Comparison of ENCODE assay signal across 8 cellular contexts in the genomic region with DNA sequence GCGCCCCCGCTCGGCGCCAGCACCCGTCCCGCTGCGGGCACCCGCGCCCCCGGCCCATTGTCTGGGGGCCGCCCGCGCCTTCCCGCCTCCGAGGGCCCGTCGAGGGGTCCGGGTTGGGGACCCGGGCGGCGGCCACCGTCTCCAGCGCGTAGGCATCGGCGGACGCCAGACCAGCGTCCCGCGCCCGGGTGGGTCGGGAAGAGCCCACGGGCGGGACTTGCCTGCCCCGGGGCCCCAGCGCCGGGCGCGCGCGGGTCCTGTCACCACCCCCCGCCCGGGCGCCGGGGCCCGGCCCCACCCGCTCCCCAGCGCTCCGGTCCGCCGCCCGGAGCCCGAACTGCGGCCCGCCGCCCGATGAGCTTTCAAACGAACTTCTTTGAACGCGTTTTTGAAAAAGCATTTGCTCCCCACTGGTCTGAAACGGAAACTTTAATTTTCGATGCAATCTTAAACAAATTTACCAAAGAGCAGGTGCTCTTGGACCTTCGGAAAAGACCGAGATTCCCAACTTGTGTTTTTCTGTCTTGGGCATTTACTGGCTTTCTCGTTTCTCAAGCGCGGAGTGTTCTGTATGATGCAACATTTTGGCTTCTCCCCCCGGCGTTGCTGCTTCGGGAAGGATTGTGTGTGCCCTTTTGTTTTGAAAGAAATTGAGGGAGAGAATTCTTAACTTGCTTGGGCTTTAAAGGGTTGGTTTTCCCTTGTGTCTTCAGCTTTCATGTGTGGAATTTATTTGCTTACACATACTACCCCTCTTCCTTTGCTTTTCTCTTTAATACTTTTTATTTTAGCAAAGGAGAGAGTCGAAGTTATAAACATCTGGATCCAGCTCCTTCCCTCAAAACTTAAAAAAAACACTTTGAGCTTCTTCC. TPM values are rescaled to one million over a fixed set of nuclear protein-coding genes. Genes with fewer than 3 reads are reported as not detected.
DNase-seq lines count a peak whose midpoint lies in the region; ATAC-seq and TF ChIP-seq lines count a peak whose summit lies in the region.

No MANE protein-coding gene starts in this region.

- H3K27ac Mint-ChIP-seq in CD4-positive, alpha-beta T cell = peak overlapping the region; percentile 63

- peak overlapping the region; percentile 92 for H3K4me3 ChIP-seq in ectodermal cell (ENCODE audit: insufficient read depth, low read depth, low read length)
- H3K4me3 ChIP-seq in mesodermal cell (ENCODE audit: extremely low read depth, insufficient read depth, low read length, poor library complexity, severe bottlenecking) = peak overlapping the region; percentile 90
- H3K4me3 ChIP-seq in tibial nerve = peak overlapping the region; percentile 68 to 89 (median 85)

- H3K9me3 Mint-ChIP-seq in CD4-positive, alpha-beta T cell = no peaks in the 10 kb centered on the region

- peak overlapping the region; percentile 89 for H3K4me3 Mint-ChIP-seq in CD4-positive, alpha-beta T cell

- no peak overlapping the region for H3K27ac ChIP-seq in CD4-positive, alpha-beta T cell (ENCODE audit: low read depth, low read length)
- H3K27ac ChIP-seq in KOPT-K1 (ENCODE audit: low read depth, low read length, poor library complexity, severe bottlenecking) = peak overlapping the region; percentile 67
- H3K27ac ChIP-seq in ectodermal cell (ENCODE audit: insufficient read depth, low read depth, low read length, poor library complexity, severe bottlenecking) = peak overlapping the region; percentile 86
- H3K27ac ChIP-seq in mesodermal cell (ENCODE audit: low read depth, low read length, severe bottlenecking) = peak overlapping the region; percentile 86
- peak overlapping the region; percentile 94 to 99 (median 96) for H3K27ac ChIP-seq in tibial nerve

- DNase-seq in CD4-positive, alpha-beta T cell = peak in 1 of 10 experiments; percentile 33
- DNase-seq in T-helper 22 cell (ENCODE audit: low read depth) (peak; percentile 5), tibial nerve (ENCODE audit: low spot score in 2 of 2) (peak; percentile 67 to 84)

- ATAC-seq in CD4-positive, alpha-beta T cell (ENCODE audit: poor library complexity) = no peak
- peak; percentile 4 for ATAC-seq in GM19452 (IDR thresholded peaks at IDR 0.05; ENCODE audit: unreplicated experiment)
- no peak for ATAC-seq in GM21526 (IDR thresholded peaks at IDR 0.05; ENCODE audit: low FRiP score, unreplicated experiment)

- H3K36me3 Mint-ChIP-seq in CD4-positive, alpha-beta T cell (ENCODE audit: low read depth) = no peaks in the 10 kb centered on the region

- 0% methylated on average over 71 of the region's 71 CpGs for WGBS in ectodermal cell, 2 experiments
- WGBS in mesodermal cell (ENCODE audit: insufficient coverage in 2 of 2), 2 experiments = 0% methylated on average over 52 to 57 of the region's 71 CpGs
- 0 to 1% methylated on average over 30 to 40 of the region's 71 CpGs for WGBS in tibial nerve, 2 donors

- H3K4me1 ChIP-seq in ectodermal cell (ENCODE audit: control insufficient read depth, insufficient read depth, low read length) = peaks cover 13% of the 10 kb centered on the region
- H3K4me1 ChIP-seq in mesodermal cell (ENCODE audit: control insufficient read depth, insufficient read depth, low read length, poor library complexity, severe bottlenecking) = peaks cover 33% of the 10 kb centered on the region
- peaks cover 0 to 57% (median 31%) of the 10 kb centered on the region in 4 donors for H3K4me1 ChIP-seq in tibial nerve

- H3K36me3 ChIP-seq in KOPT-K1 (ENCODE audit: insufficient read depth, low read length) (no peaks in the 10 kb centered on the region), ectodermal cell (ENCODE audit: control insufficient read depth, insufficient read depth, low read length) (peaks cover 3% of the 10 kb centered on the region), mesodermal cell (ENCODE audit: control insufficient read depth, insufficient read depth, low read length) (peaks cover 36% of the 10 kb centered on the region), tibial nerve (no peaks in the 10 kb centered on the region)

- CTCF ChIA-PET in CD4-positive, alpha-beta T cell (lab: Charles Lee) = interaction anchor here (0.6 to 1.0 kb wide), 3 partner anchors 8 to 80 kb away, joined by 3 to 5 read pairs (median 3); no protein-coding TSS in a partner anchor

- peak in 1 of 2 donors; percentile 81 for TF ChIP-seq EP300 in tibial nerve (IDR thresholded peaks at IDR 0.05)

- intact Hi-C loops in CD4-positive, alpha-beta T cell (cut with DNase I, micrococcal nuclease) = loop anchor here in 1 of 2 experiments (2.0 to 10.0 kb wide), 5 partner anchors 57 to 791 kb away; a partner anchor contains a TSS

- TF ChIP-seq POLR2A in tibial nerve (IDR thresholded peaks at IDR 0.05) = peak in 1 of 2 donors; percentile 19

- H3K4me1 Mint-ChIP-seq in CD4-positive, alpha-beta T cell (ENCODE audit: low read depth) = peaks cover 18% of the 10 kb centered on the region

- no peak for TF ChIP-seq CTCF in CD4-positive, alpha-beta T cell (IDR thresholded peaks at IDR 0.05)
- TF ChIP-seq CTCF in tibial nerve (IDR thresholded peaks at IDR 0.05) = no peak

- POLR2A ChIA-PET in CD4-positive, alpha-beta T cell (lab: Charles Lee) = interaction anchor here (1.0 to 1.9 kb wide), 9 partner anchors 9 to 277 kb away, joined by 3 to 8 read pairs (median 4); no protein-coding TSS in a partner anchor

- no peaks in the 10 kb centered on the region for H3K27me3 ChIP-seq in CD4-positive, alpha-beta T cell (ENCODE audit: control insufficient read depth, insufficient read depth, low read length)
- H3K27me3 ChIP-seq in ectodermal cell (ENCODE audit: control insufficient read depth, insufficient read depth, low read length, poor library complexity, severe bottlenecking) (no peaks in the 10 kb centered on the region), tibial nerve (no peaks in the 10 kb centered on the region)

- H3K9me3 ChIP-seq in CD4-positive, alpha-beta T cell (ENCODE audit: control insufficient read depth, low read length) = no peaks in the 10 kb centered on the region
- H3K9me3 ChIP-seq in KOPT-K1 (ENCODE audit: insufficient read depth, low read length, poor library complexity, severe bottlenecking) = no peaks in the 10 kb centered on the region
- no peaks in the 10 kb centered on the region for H3K9me3 ChIP-seq in ectodermal cell (ENCODE audit: control insufficient read depth, low read length)
- H3K9me3 ChIP-seq in mesodermal cell (ENCODE audit: control insufficient read depth, low read length) = no peaks in the 10 kb centered on the region
- no peaks in the 10 kb centered on the region for H3K9me3 ChIP-seq in tibial nerve

- no peaks in the 10 kb centered on the region for H3K27me3 Mint-ChIP-seq in CD4-positive, alpha-beta T cell

RNA-seq across cellular contexts. Expression of a gene that starts 0.7 kb away (rescaled TPM):
- 1 to 10 TPM; 1.1 to 1.3 TPM for total RNA-seq in CD4-positive, alpha-beta T cell
- 208 TPM for polyA plus RNA-seq in ectodermal cell (2013, experiment 1 of 4)
- polyA plus RNA-seq in ectodermal cell (2013, experiment 2 of 4) = 219 TPM
- polyA plus RNA-seq in ectodermal cell (2013, experiment 3 of 4) = 161 TPM
- 170 TPM for polyA plus RNA-seq in ectodermal cell (2013, experiment 4 of 4)
- polyA plus RNA-seq in mesodermal cell (2013, experiment 1 of 2) = 207 TPM
- 227 TPM for polyA plus RNA-seq in mesodermal cell (2013, experiment 2 of 2)
- 100 to 1,000 TPM; 399 to 688 (median 564) TPM for total RNA-seq in tibial nerve

Comparison
In these comparisons a context has a peak if more than half of its experiments do, and no peak if none do; other contexts are left out.
1. RNA of a gene that starts 0.7 kb away (total RNA-seq): 399 to 688 TPM in tibial nerve; 1.1 to 1.3 TPM in CD4-positive, alpha-beta T cell; every median in the first group is over 100 times any median in the second.
2. Peak in every context shown above with its lines, with median percentiles within 50 percentile points of each other: H3K4me3 ChIP-seq.